Comparison of ENCODE assay signal across 8 cellular contexts in the genomic region with DNA sequence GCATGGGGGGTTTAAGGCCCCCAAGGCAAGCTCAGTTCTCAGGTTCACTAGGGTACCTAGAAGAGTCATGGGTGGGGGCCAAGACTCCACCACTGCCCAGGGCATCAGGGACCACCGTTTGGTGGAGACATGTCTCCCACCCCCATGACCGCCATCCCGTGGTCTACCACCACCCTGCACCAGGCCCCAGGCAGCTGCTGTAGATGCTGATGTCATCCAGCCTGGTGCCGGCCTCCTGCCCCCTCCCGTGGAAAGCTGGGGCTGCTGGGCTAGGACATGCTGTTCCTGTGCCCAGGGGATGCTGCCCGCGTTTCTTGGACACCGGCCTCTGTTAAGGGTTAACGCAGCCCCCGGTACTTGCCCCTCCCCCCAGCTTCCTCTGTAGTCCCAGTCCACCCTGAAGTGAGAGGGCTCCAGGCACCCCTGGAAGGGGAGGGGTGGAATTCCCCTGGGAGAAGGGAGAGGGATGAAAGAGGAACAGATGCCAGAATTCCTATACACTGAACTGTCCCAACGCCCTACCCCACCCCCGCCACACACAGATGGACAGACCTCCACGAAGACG. TPM values are rescaled to one million over a fixed set of nuclear protein-coding genes. Genes with fewer than 3 reads are reported as not detected.
DNase-seq lines count a peak whose midpoint lies in the region; ATAC-seq and TF ChIP-seq lines count a peak whose summit lies in the region.

No MANE protein-coding gene starts in this region.

- no peak overlapping the region for H3K9ac ChIP-seq in BLaER1

- CTCF ChIA-PET in GM10248 (lab: Yijun Ruan, JAX), result interaction anchor here (0.9 to 3.5 kb wide), 7 partner anchors 9 to 408 kb away, joined by 3 to 24 read pairs (median 6); no protein-coding TSS in a partner anchor

- ATAC-seq in RWPE2 (ENCODE audit: low read depth), result 0 out of 3 replicates have a peak, but pooled peaks have one; percentile 32
- no peak for ATAC-seq in GM18520 (IDR thresholded peaks at IDR 0.05; ENCODE audit: unreplicated experiment)
- ATAC-seq in activated naive CD4-positive, alpha-beta T cell treated with anti-CD3 and anti-CD28 coated beads, Interleukin-2, amount 50 U/mL, for 72 hours, result no peak

- POLR2A ChIA-PET in GM10248 (lab: Yijun Ruan, JAX), result no interaction called here

- H3K36me3 Mint-ChIP-seq in activated naive CD4-positive, alpha-beta T cell treated with anti-CD3 and anti-CD28 coated beads, Interleukin-2, amount 50 U/mL, for 72 hours, result no peaks in the 10 kb centered on the region

- TF ChIP-seq CTCF in RWPE2 (IDR thresholded peaks at IDR 0.05; ENCODE audit: poor library complexity, severe bottlenecking), result no peak
- no peak for TF ChIP-seq CTCF in GM10248 (IDR thresholded peaks at IDR 0.05; ENCODE audit: control extremely low read depth, extremely low read depth, low read depth, missing control alignments)

- peak overlapping the region; percentile 12; the same call in 1 of the 2 replicates for H3K4me2 ChIP-seq in BLaER1

- no peaks in the 10 kb centered on the region for H3K27me3 ChIP-seq in BLaER1
- H3K27me3 ChIP-seq in RWPE2 (ENCODE audit: insufficient read depth, poor library complexity, severe bottlenecking), result no peaks in the 10 kb centered on the region

- H3K9me3 ChIP-seq in BLaER1 (no peaks in the 10 kb centered on the region), RWPE2 (ENCODE audit: severe bottlenecking) (no peaks in the 10 kb centered on the region)

- H3K4me3 ChIP-seq in BLaER1 (no peak overlapping the region), RWPE2 (ENCODE audit: severe bottlenecking) (no peak overlapping the region)

- H3K9me3 Mint-ChIP-seq in activated naive CD4-positive, alpha-beta T cell treated with anti-CD3 and anti-CD28 coated beads, Interleukin-2, amount 50 U/mL, for 72 hours, result no peaks in the 10 kb centered on the region

- peak overlapping the region in 1 of 2 donors; percentile 19 for H3K27ac Mint-ChIP-seq in activated naive CD4-positive, alpha-beta T cell treated with anti-CD3 and anti-CD28 coated beads, Interleukin-2, amount 50 U/mL, for 72 hours

- DNase-seq in RWPE2 (ENCODE audit: low spot score) (no peak), foreskin melanocyte (peak; percentile 62), nucleus accumbens (lab: John Stamatoyannopoulos, UW) (peak in 54 of 56 donors; percentile 9 to 88 (median 64)), GM10248 (ENCODE audit: extremely low spot score) (no peak), middle frontal gyrus (ENCODE audit: extremely low spot score, low spot score) (no peak)
- DNase-seq in activated naive CD4-positive, alpha-beta T cell treated with anti-CD3 and anti-CD28 coated beads, Interleukin-2, amount 50 U/mL, for 72 hours (ENCODE audit: low spot score in 2 of 2), result no peak

- H4K20me1 ChIP-seq in BLaER1, result 0 out of 2 replicates have a peak, but pooled peaks cover 5% of the 10 kb centered on the region

- H3K36me3 ChIP-seq in BLaER1 (no peaks in the 10 kb centered on the region), RWPE2 (ENCODE audit: low read depth) (no peaks in the 10 kb centered on the region)

- H3K27ac ChIP-seq in BLaER1 (no peak overlapping the region), RWPE2 (ENCODE audit: poor library complexity, severe bottlenecking) (peak overlapping the region; percentile 39)

- H3K4me1 ChIP-seq in BLaER1 (peaks cover 29% of the 10 kb centered on the region), RWPE2 (ENCODE audit: insufficient read depth, poor library complexity, severe bottlenecking) (peaks cover 39% of the 10 kb centered on the region)

RNA-seq across cellular contexts. Expression of a gene that starts 0.6 kb away (rescaled TPM):
- not detected for total RNA-seq in activated naive CD4-positive, alpha-beta T cell treated with anti-CD3 and anti-CD28 coated beads, Interleukin-2, amount 50 U/mL, for 72 hours

RNA-seq across cellular contexts. Expression of a gene that starts 34.6 kb away (rescaled TPM):
- 100 to 1,000 TPM; 114 to 145 TPM for total RNA-seq in activated naive CD4-positive, alpha-beta T cell treated with anti-CD3 and anti-CD28 coated beads, Interleukin-2, amount 50 U/mL, for 72 hours

RNA-seq across cellular contexts. Expression of a gene that starts 42.8 kb away (rescaled TPM):
- total RNA-seq in activated naive CD4-positive, alpha-beta T cell treated with anti-CD3 and anti-CD28 coated beads, Interleukin-2, amount 50 U/mL, for 72 hours, result 10 to 100 TPM; 54.4 to 80.5 TPM

RNA-seq across cellular contexts. Expression of a gene that starts 57.7 kb away (rescaled TPM):
- total RNA-seq in activated naive CD4-positive, alpha-beta T cell treated with anti-CD3 and anti-CD28 coated beads, Interleukin-2, amount 50 U/mL, for 72 hours, result not detected

Comparison
In these comparisons a context has a peak if more than half of its experiments do, and no peak if none do; other contexts are left out.
1. DNase-seq: peak in foreskin melanocyte (single experiment) and nucleus accumbens (54 of 56); none in RWPE2 (single experiment), GM10248 (single experiment), middle frontal gyrus (single experiment) and activated naive CD4-positive, alpha-beta T cell treated with anti-CD3 and anti-CD28 coated beads, Interleukin-2, amount 50 U/mL, for 72 hours (0 of 2).